30 cellular contexts compared by ENCODE assay signal in the genomic region with DNA sequence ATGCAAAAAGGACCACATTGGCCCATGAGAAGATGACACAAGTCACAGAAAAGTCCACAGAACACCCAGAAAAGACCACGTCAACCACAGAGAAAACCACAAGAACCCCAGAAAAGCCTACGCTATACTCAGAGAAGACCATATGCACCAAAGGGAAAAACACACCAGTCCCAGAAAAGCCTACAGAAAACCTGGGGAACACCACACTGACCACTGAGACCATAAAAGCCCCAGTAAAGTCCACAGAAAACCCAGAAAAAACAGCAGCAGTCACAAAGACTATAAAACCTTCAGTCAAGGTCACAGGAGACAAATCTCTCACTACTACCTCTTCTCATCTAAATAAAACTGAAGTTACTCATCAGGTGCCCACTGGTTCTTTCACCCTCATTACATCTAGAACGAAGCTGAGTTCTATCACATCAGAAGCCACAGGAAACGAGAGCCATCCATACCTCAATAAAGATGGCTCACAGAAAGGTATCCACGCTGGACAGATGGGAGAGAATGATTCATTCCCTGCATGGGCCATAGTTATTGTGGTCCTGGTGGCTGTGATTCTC. TPM values are rescaled to one million over a fixed set of nuclear protein-coding genes. Genes with fewer than 3 reads are reported as not detected.
DNase-seq lines count a peak whose midpoint lies in the region; ATAC-seq and TF ChIP-seq lines count a peak whose summit lies in the region.
"Had no signal": no experiment of that assay in that cellular context is flagged by ENCODE, and none has a peak within 500 bp of the region (broad histone marks: within the 10 kb centered on the region; RNA-seq: fewer than 3 reads in every experiment).

No MANE protein-coding gene starts in this region.

- no peak overlapping the region for H2AFZ ChIP-seq in hepatocyte
- H2AFZ ChIP-seq: PC-9 had no signal

- TF ChIP-seq CTCF in GM06990 (IDR thresholded peaks at IDR 0.05; ENCODE audit: insufficient read depth, low read length, poor library complexity, severe bottlenecking) (no peak), GM12864 (IDR thresholded peaks at IDR 0.05; ENCODE audit: low read depth, low read length, missing control alignments) (no peak), hepatocyte (IDR thresholded peaks at IDR 0.05; ENCODE audit: poor library complexity) (no peak), upper lobe of right lung (IDR thresholded peaks at IDR 0.05) (no peak)

- H3K27me3 Mint-ChIP-seq in activated T-helper 1 cell treated with anti-CD3 and anti-CD28 coated beads, Interleukin-12 subunit alpha, Interleukin-12 subunit beta, Interleukin-2, Interleukin-4 antibody, amounts not matched to agents 30 ng/mL and 10 ng/mL and 1 ng/mL, durations not matched to agents 14 hours and 24 hours and 36 hours (ENCODE audit: insufficient read depth) = peaks cover 59% of the 10 kb centered on the region

- H3K4me3 ChIP-seq in GM06990 (replicated peaks; ENCODE audit: low read depth, low read length) = no peak overlapping the region
- no peak overlapping the region for H3K4me3 ChIP-seq in GM12864 (ENCODE audit: low read depth, low read length)
- no peak overlapping the region for H3K4me3 ChIP-seq in hepatocyte
- no peak overlapping the region for H3K4me3 ChIP-seq in upper lobe of right lung
- H3K4me3 ChIP-seq: MG63, PC-9, SJCRH30 had no signal

- no peaks in the 10 kb centered on the region for H3K4me1 ChIP-seq in hepatocyte (ENCODE audit: insufficient read depth)
- H3K4me1 ChIP-seq in upper lobe of right lung = peaks cover 7% of the 10 kb centered on the region

- H3K4me1 Mint-ChIP-seq in activated T-helper 1 cell treated with anti-CD3 and anti-CD28 coated beads, Interleukin-12 subunit alpha, Interleukin-12 subunit beta, Interleukin-2, Interleukin-4 antibody, amounts not matched to agents 30 ng/mL and 10 ng/mL and 1 ng/mL, durations not matched to agents 14 hours and 24 hours and 36 hours (ENCODE audit: low read depth) = no peaks in the 10 kb centered on the region
- peaks cover 19% of the 10 kb centered on the region for H3K4me1 Mint-ChIP-seq in stimulated activated effector memory CD8-positive, alpha-beta T cell treated with anti-CD3 and anti-CD28 coated beads, Interleukin-12 subunit alpha, Interleukin-12 subunit beta, amount 100 ng/mL, for 72 hours

- H3K27me3 ChIP-seq in GM06990 (replicated peaks; ENCODE audit: control insufficient read depth, insufficient read depth, low read length) (no peaks in the 10 kb centered on the region), hepatocyte (peaks cover 33% of the 10 kb centered on the region), upper lobe of right lung (no peaks in the 10 kb centered on the region)
- H3K27me3 ChIP-seq: MG63 had no signal

- peak; percentile 54 for ATAC-seq in stimulated activated effector memory CD8-positive, alpha-beta T cell treated with anti-CD3 and anti-CD28 coated beads, Interleukin-12 subunit alpha, Interleukin-12 subunit beta, amount 100 ng/mL, for 72 hours
- no peak for ATAC-seq in upper lobe of right lung
- ATAC-seq: Right ventricle myocardium inferior, SK-N-SH treated with all-trans-retinoic acid at 6 μM for 48 hours had no signal

- intact Hi-C loops in activated T-helper 1 cell treated with anti-CD3 and anti-CD28 coated beads, Interleukin-12 subunit alpha, Interleukin-12 subunit beta, Interleukin-2, Interleukin-4 antibody, amounts not matched to agents 30 ng/mL and 10 ng/mL and 1 ng/mL, durations not matched to agents 14 hours and 24 hours and 36 hours (cut with micrococcal nuclease) = no loop called here
- intact Hi-C loops in upper lobe of right lung (cut with DNase I) = no loop called here

- no peaks in the 10 kb centered on the region for H3K36me3 ChIP-seq in GM06990 (ENCODE audit: control insufficient read depth, insufficient read depth, low read length)
- no peaks in the 10 kb centered on the region for H3K36me3 ChIP-seq in hepatocyte (replicated peaks; ENCODE audit: insufficient read depth, low read depth)
- H3K36me3 ChIP-seq in upper lobe of right lung = no peaks in the 10 kb centered on the region
- H3K36me3 ChIP-seq: MG63, SJCRH30 had no signal

- no peak overlapping the region for H3K4me2 ChIP-seq in hepatocyte
- H3K4me2 ChIP-seq: PC-9 had no signal

- DNase-seq in GM06990 (ENCODE audit: extremely low read depth, insufficient read length) (peak; percentile 30), GM12864 (ENCODE audit: low read depth) (peak; percentile 37), hepatocyte (ENCODE audit: low spot score) (no peak), upper lobe of right lung (no peak)
- no peak for DNase-seq in activated T-helper 1 cell treated with anti-CD3 and anti-CD28 coated beads, Interleukin-12 subunit alpha, Interleukin-12 subunit beta, Interleukin-2, Interleukin-4 antibody, amounts not matched to agents 30 ng/mL and 10 ng/mL and 1 ng/mL, durations not matched to agents 14 hours and 24 hours and 36 hours (ENCODE audit: low spot score)
- DNase-seq in stimulated activated effector memory CD8-positive, alpha-beta T cell treated with anti-CD3 and anti-CD28 coated beads, Interleukin-12 subunit alpha, Interleukin-12 subunit beta, amount 100 ng/mL, for 72 hours (ENCODE audit: low spot score in 2 of 2) = no peak
- DNase-seq in activated CD8-positive, alpha-beta memory T cell treated with anti-CD3 and anti-CD28 coated beads, Interleukin-2, amount 50 U/mL, for 48 hours = no peak
- DNase-seq: C1 segment of cervical spinal cord; CD4-positive, alpha-beta memory T cell; COR-L47; DMS53; GOT3; HCEC 1CT; IMR-90; KG1; MG63; NCI-H1105 treated with DMSO at 0.1 percent for 48 hours; NCI-H146; NCI-H1930; NCI-H2107; NCI-H524 treated with DMSO at 0.1 percent for 48 hours; NCI-H774; PC-9; SJCRH30 had no signal

- no peak overlapping the region for H3K4me3 Mint-ChIP-seq in activated T-helper 1 cell treated with anti-CD3 and anti-CD28 coated beads, Interleukin-12 subunit alpha, Interleukin-12 subunit beta, Interleukin-2, Interleukin-4 antibody, amounts not matched to agents 30 ng/mL and 10 ng/mL and 1 ng/mL, durations not matched to agents 14 hours and 24 hours and 36 hours
- no peak overlapping the region for H3K4me3 Mint-ChIP-seq in stimulated activated effector memory CD8-positive, alpha-beta T cell treated with anti-CD3 and anti-CD28 coated beads, Interleukin-12 subunit alpha, Interleukin-12 subunit beta, amount 100 ng/mL, for 72 hours

- peak overlapping the region; percentile 2 for H3K27ac Mint-ChIP-seq in activated T-helper 1 cell treated with anti-CD3 and anti-CD28 coated beads, Interleukin-12 subunit alpha, Interleukin-12 subunit beta, Interleukin-2, Interleukin-4 antibody, amounts not matched to agents 30 ng/mL and 10 ng/mL and 1 ng/mL, durations not matched to agents 14 hours and 24 hours and 36 hours
- peak overlapping the region; percentile 85 for H3K27ac Mint-ChIP-seq in stimulated activated effector memory CD8-positive, alpha-beta T cell treated with anti-CD3 and anti-CD28 coated beads, Interleukin-12 subunit alpha, Interleukin-12 subunit beta, amount 100 ng/mL, for 72 hours

- no peak overlapping the region for H3K27ac ChIP-seq in hepatocyte
- H3K27ac ChIP-seq in upper lobe of right lung = no peak overlapping the region
- H3K27ac ChIP-seq: PC-9, SJCRH30 had no signal

- H3K9me3 ChIP-seq in hepatocyte (ENCODE audit: low read depth) (no peaks in the 10 kb centered on the region), upper lobe of right lung (no peaks in the 10 kb centered on the region)
- H3K9me3 ChIP-seq: MG63, SJCRH30 had no signal

- WGBS in hepatocyte (ENCODE audit: low lambda C conversion rate, missing lambda C conversion rate) = 87% methylated on average over 5 of the region's 5 CpGs

- H3K79me2 ChIP-seq in hepatocyte = no peaks in the 10 kb centered on the region

- no peaks in the 10 kb centered on the region for H3K9me2 ChIP-seq in hepatocyte (replicated peaks; ENCODE audit: insufficient read depth)

- H3K36me3 Mint-ChIP-seq in activated T-helper 1 cell treated with anti-CD3 and anti-CD28 coated beads, Interleukin-12 subunit alpha, Interleukin-12 subunit beta, Interleukin-2, Interleukin-4 antibody, amounts not matched to agents 30 ng/mL and 10 ng/mL and 1 ng/mL, durations not matched to agents 14 hours and 24 hours and 36 hours (ENCODE audit: low read depth) = no peaks in the 10 kb centered on the region
- peaks cover 11% of the 10 kb centered on the region for H3K36me3 Mint-ChIP-seq in stimulated activated effector memory CD8-positive, alpha-beta T cell treated with anti-CD3 and anti-CD28 coated beads, Interleukin-12 subunit alpha, Interleukin-12 subunit beta, amount 100 ng/mL, for 72 hours
- H3K36me3 Mint-ChIP-seq: CD4-positive, alpha-beta memory T cell had no signal

- H3K9me3 Mint-ChIP-seq in activated T-helper 1 cell treated with anti-CD3 and anti-CD28 coated beads, Interleukin-12 subunit alpha, Interleukin-12 subunit beta, Interleukin-2, Interleukin-4 antibody, amounts not matched to agents 30 ng/mL and 10 ng/mL and 1 ng/mL, durations not matched to agents 14 hours and 24 hours and 36 hours = no peaks in the 10 kb centered on the region
- H3K9me3 Mint-ChIP-seq in stimulated activated effector memory CD8-positive, alpha-beta T cell treated with anti-CD3 and anti-CD28 coated beads, Interleukin-12 subunit alpha, Interleukin-12 subunit beta, amount 100 ng/mL, for 72 hours = no peaks in the 10 kb centered on the region

- H4K20me1 ChIP-seq in hepatocyte (ENCODE audit: insufficient read depth, poor library complexity, severe bottlenecking) = no peaks in the 10 kb centered on the region

RNA-seq across cellular contexts. Expression of gene MUCL3, which starts 11.2 kb away (rescaled TPM):
- total RNA-seq in activated T-helper 1 cell treated with anti-CD3 and anti-CD28 coated beads, Interleukin-12 subunit alpha, Interleukin-12 subunit beta, Interleukin-2, Interleukin-4 antibody, amounts not matched to agents 30 ng/mL and 10 ng/mL and 1 ng/mL, durations not matched to agents 14 hours and 24 hours and 36 hours = not detected in 2 replicates
- 0.04 and 0.13 TPM in 2 replicates for total RNA-seq in hepatocyte
- 0.11 and 0.34 TPM in 2 replicates for polyA plus RNA-seq in hepatocyte
- 4.6 TPM for total RNA-seq in upper lobe of right lung
- total RNA-seq: A673; CD4-positive, alpha-beta memory T cell; Daoy; G401; IMR-90; PC-9; Right ventricle myocardium inferior; RPMI7951; SJCRH30 had no signal
- polyA plus RNA-seq: CD4-positive, alpha-beta memory T cell; IMR-90 had no signal

RNA-seq across cellular contexts. Expression of gene SFTA2, which starts 20.0 kb away (rescaled TPM):
- total RNA-seq in activated T-helper 1 cell treated with anti-CD3 and anti-CD28 coated beads, Interleukin-12 subunit alpha, Interleukin-12 subunit beta, Interleukin-2, Interleukin-4 antibody, amounts not matched to agents 30 ng/mL and 10 ng/mL and 1 ng/mL, durations not matched to agents 14 hours and 24 hours and 36 hours = not detected in 2 replicates
- total RNA-seq in hepatocyte (1.1 TPM in 1 of 2 replicates, not detected in the other), upper lobe of right lung (369 TPM)
- polyA plus RNA-seq in hepatocyte = 8.8 and 9.5 TPM in 2 replicates
- total RNA-seq: A673, Daoy, G401, IMR-90, Right ventricle myocardium inferior, SJCRH30 had no signal
- polyA plus RNA-seq: CD4-positive, alpha-beta memory T cell; IMR-90 had no signal

RNA-seq across cellular contexts. Expression of gene MUC21, which starts 31.5 kb away (rescaled TPM):
- not detected in 2 replicates for total RNA-seq in activated T-helper 1 cell treated with anti-CD3 and anti-CD28 coated beads, Interleukin-12 subunit alpha, Interleukin-12 subunit beta, Interleukin-2, Interleukin-4 antibody, amounts not matched to agents 30 ng/mL and 10 ng/mL and 1 ng/mL, durations not matched to agents 14 hours and 24 hours and 36 hours
- total RNA-seq in hepatocyte = not detected in 2 replicates
- polyA plus RNA-seq in hepatocyte = not detected in 2 replicates
- 1.1 TPM for total RNA-seq in upper lobe of right lung
- total RNA-seq: A673; CD4-positive, alpha-beta memory T cell; Daoy; G401; IMR-90; Right ventricle myocardium inferior; RPMI7951; SJCRH30 had no signal
- polyA plus RNA-seq: CD4-positive, alpha-beta memory T cell; IMR-90 had no signal

RNA-seq across cellular contexts. Expression of gene VARS2, which starts 38.0 kb away (rescaled TPM):
- total RNA-seq in activated T-helper 1 cell treated with anti-CD3 and anti-CD28 coated beads, Interleukin-12 subunit alpha, Interleukin-12 subunit beta, Interleukin-2, Interleukin-4 antibody, amounts not matched to agents 30 ng/mL and 10 ng/mL and 1 ng/mL, durations not matched to agents 14 hours and 24 hours and 36 hours = 74.0 and 76.0 TPM in 2 replicates
- total RNA-seq in hepatocyte = 23.1 and 36.9 TPM in 2 replicates
- polyA plus RNA-seq in hepatocyte = 20.8 and 21.6 TPM in 2 replicates
- 28.7 TPM for total RNA-seq in upper lobe of right lung

RNA-seq across cellular contexts. Expression of gene GTF2H4, which starts 44.0 kb away (rescaled TPM):
- total RNA-seq in activated T-helper 1 cell treated with anti-CD3 and anti-CD28 coated beads, Interleukin-12 subunit alpha, Interleukin-12 subunit beta, Interleukin-2, Interleukin-4 antibody, amounts not matched to agents 30 ng/mL and 10 ng/mL and 1 ng/mL, durations not matched to agents 14 hours and 24 hours and 36 hours = 65.3 and 71.3 TPM in 2 replicates
- total RNA-seq in hepatocyte = 15.2 and 26.0 TPM in 2 replicates
- 13.6 and 14.0 TPM in 2 replicates for polyA plus RNA-seq in hepatocyte
- total RNA-seq in upper lobe of right lung = 44.6 TPM

Comparison
In these comparisons a context has a peak if more than half of its experiments do, and no peak if none do; other contexts are left out.
1. DNase-seq: peak in GM06990 (single experiment) and GM12864 (single experiment); none in activated T-helper 1 cell treated with anti-CD3 and anti-CD28 coated beads, Interleukin-12 subunit alpha, Interleukin-12 subunit beta, Interleukin-2, Interleukin-4 antibody, amounts not matched to agents 30 ng/mL and 10 ng/mL and 1 ng/mL, durations not matched to agents 14 hours and 24 hours and 36 hours (single experiment), stimulated activated effector memory CD8-positive, alpha-beta T cell treated with anti-CD3 and anti-CD28 coated beads, Interleukin-12 subunit alpha, Interleukin-12 subunit beta, amount 100 ng/mL, for 72 hours (0 of 2), hepatocyte (single experiment), activated CD8-positive, alpha-beta memory T cell treated with anti-CD3 and anti-CD28 coated beads, Interleukin-2, amount 50 U/mL, for 48 hours (single experiment) and upper lobe of right lung (single experiment).
2. RNA of gene SFTA2, which starts 20.0 kb away (total RNA-seq): 369 TPM in upper lobe of right lung (single experiment); 1.1 TPM in hepatocyte and not detected in activated T-helper 1 cell treated with anti-CD3 and anti-CD28 coated beads, Interleukin-12 subunit alpha, Interleukin-12 subunit beta, Interleukin-2, Interleukin-4 antibody, amounts not matched to agents 30 ng/mL and 10 ng/mL and 1 ng/mL, durations not matched to agents 14 hours and 24 hours and 36 hours; every median in the first group is over 100 times any median in the second.